In genomic region chr1:53460666-53461328, GRCh38 we compare ENCODE assay signal across 28 cellular contexts. TPM values are rescaled to one million over a fixed set of nuclear protein-coding genes. Genes with fewer than 3 reads are reported as not detected.
"Had no signal": no experiment of that assay in that cellular context is flagged by ENCODE, and none has a peak within 500 bp of the region (broad histone marks: within the 10 kb centered on the region; RNA-seq: fewer than 3 reads in every experiment).

No MANE protein-coding gene starts in this region.

- H3K36me3 ChIP-seq: adrenal gland, breast epithelium, esophagus muscularis mucosa, left ventricle myocardium inferior, thyroid gland had no signal

- H3K4me1 Mint-ChIP-seq: central memory CD8-positive, alpha-beta T cell had no signal

- H3K9me3 ChIP-seq: adrenal gland, breast epithelium, esophagus muscularis mucosa, left ventricle myocardium inferior, thyroid gland had no signal

- DNase-seq: activated CD4-positive, CD25-positive, alpha-beta regulatory T cell treated with anti-CD3 and anti-CD28 coated beads, Interleukin-2, amount 50 U/mL, for 72 hours; activated CD8-positive, alpha-beta memory T cell treated with anti-CD3 and anti-CD28 coated beads, Interleukin-2, amount 50 U/mL, for 48 hours; activated naive CD4-positive, alpha-beta T cell; activated T-cell treated with anti-CD3 and anti-CD28 coated beads, Interleukin-2, amount 50 U/mL, for 4 hours; dorsolateral prefrontal cortex; glutamatergic neuron; hippocampal formation; kidney glomerular epithelial cell; left ventricle myocardium inferior; mammary epithelial cell; nucleus accumbens; stimulated activated CD4-positive, alpha-beta T cell treated with anti-CD3 and anti-CD28 coated beads, Interleukin-4, amount 100 ng/mL, for 24 hours; stimulated activated naive CD8-positive, alpha-beta T cell treated with anti-CD3 and anti-CD28 coated beads, Interleukin-15, Interleukin-2, amounts not matched to agents 100 U/mL and 50 U/mL, for 24 hours; thyroid gland had no signal

- ATAC-seq: activated T-cell treated with anti-CD3 and anti-CD28 coated beads, Interleukin-2, amount 50 U/mL, for 4 hours; stimulated activated naive CD8-positive, alpha-beta T cell treated with anti-CD3 and anti-CD28 coated beads, Interleukin-15, Interleukin-2, amounts not matched to agents 100 U/mL and 50 U/mL, for 24 hours; T-cell had no signal

- H3K9me3 Mint-ChIP-seq: activated T-cell treated with anti-CD3 and anti-CD28 coated beads, Interleukin-2, amount 50 U/mL, for 4 hours; activated T-helper 2 cell treated with anti-CD3 and anti-CD28 coated beads, Interferon-gamma antibody, Interleukin-2, Interleukin-4, amounts not matched to agents 10 μg/mL and 5 μg/mL and 100 μg/mL, durations not matched to agents 14 hours and 24 hours and 36 hours; central memory CD8-positive, alpha-beta T cell; natural killer cell treated with Interleukin-12 subunit alpha and Interleukin-12 subunit beta and Interleukin-15 and Interleukin-18, amount 100 ng/mL, for 72 hours; T-cell; T-helper 2 cell treated with Interferon-gamma antibody and Interleukin-4, amounts not matched to agents 5 μg/mL and 100 μg/mL, for 36 hours had no signal

- H3K27me3 Mint-ChIP-seq: central memory CD8-positive, alpha-beta T cell; natural killer cell treated with Interleukin-12 subunit alpha and Interleukin-12 subunit beta and Interleukin-15 and Interleukin-18, amount 100 ng/mL, for 72 hours; T-cell had no signal

- H3K4me1 ChIP-seq: adrenal gland, breast epithelium, esophagus muscularis mucosa, left ventricle myocardium inferior, thyroid gland had no signal

- H3K36me3 Mint-ChIP-seq: activated naive CD8-positive, alpha-beta T cell; natural killer cell treated with Interleukin-12 subunit alpha and Interleukin-12 subunit beta and Interleukin-15 and Interleukin-18, amount 100 ng/mL, for 72 hours; T-cell had no signal

- H3K27ac ChIP-seq: adrenal gland, breast epithelium, dorsolateral prefrontal cortex, esophagus muscularis mucosa, left ventricle myocardium inferior, thyroid gland, VCaP had no signal

- H3K4me3 ChIP-seq: adrenal gland, breast epithelium, dorsolateral prefrontal cortex, esophagus muscularis mucosa, left ventricle myocardium inferior, thyroid gland had no signal

- H3K27me3 ChIP-seq: adrenal gland, breast epithelium, dorsolateral prefrontal cortex, thyroid gland had no signal

- H3K4me3 Mint-ChIP-seq: activated naive CD8-positive, alpha-beta T cell; activated T-cell treated with anti-CD3 and anti-CD28 coated beads, Interleukin-2, amount 50 U/mL, for 4 hours; central memory CD8-positive, alpha-beta T cell; natural killer cell treated with Interleukin-12 subunit alpha and Interleukin-12 subunit beta and Interleukin-15 and Interleukin-18, amount 100 ng/mL, for 72 hours; T-cell; T-helper 2 cell treated with Interferon-gamma antibody and Interleukin-4, amounts not matched to agents 5 μg/mL and 100 μg/mL, for 36 hours had no signal

- H3K27ac Mint-ChIP-seq: activated naive CD8-positive, alpha-beta T cell; activated T-helper 2 cell treated with anti-CD3 and anti-CD28 coated beads, Interferon-gamma antibody, Interleukin-2, Interleukin-4, amounts not matched to agents 10 μg/mL and 5 μg/mL and 100 μg/mL, durations not matched to agents 14 hours and 24 hours and 36 hours; T-cell; T-helper 2 cell treated with Interferon-gamma antibody and Interleukin-4, amounts not matched to agents 5 μg/mL and 100 μg/mL, for 36 hours had no signal

RNA-seq across cellular contexts. Expression of gene DMRTB1, which starts 1.6 kb away (rescaled TPM):
- total RNA-seq: activated T-cell treated with anti-CD3 and anti-CD28 coated beads, Interleukin-2, amount 50 U/mL, for 4 hours; activated T-helper 2 cell treated with anti-CD3 and anti-CD28 coated beads, Interferon-gamma antibody, Interleukin-2, Interleukin-4, amounts not matched to agents 10 μg/mL and 5 μg/mL and 100 μg/mL, durations not matched to agents 14 hours and 24 hours and 36 hours; adrenal gland; astrocyte; breast epithelium; esophagus muscularis mucosa; frontal cortex; left ventricle myocardium inferior; mammary epithelial cell; natural killer cell treated with Interleukin-12 subunit alpha and Interleukin-12 subunit beta and Interleukin-15 and Interleukin-18, amount 100 ng/mL, for 72 hours; subcutaneous adipose tissue; T-cell; ureter had no signal
- polyA plus RNA-seq: adrenal gland, mammary epithelial cell had no signal
